In the genomic region with DNA sequence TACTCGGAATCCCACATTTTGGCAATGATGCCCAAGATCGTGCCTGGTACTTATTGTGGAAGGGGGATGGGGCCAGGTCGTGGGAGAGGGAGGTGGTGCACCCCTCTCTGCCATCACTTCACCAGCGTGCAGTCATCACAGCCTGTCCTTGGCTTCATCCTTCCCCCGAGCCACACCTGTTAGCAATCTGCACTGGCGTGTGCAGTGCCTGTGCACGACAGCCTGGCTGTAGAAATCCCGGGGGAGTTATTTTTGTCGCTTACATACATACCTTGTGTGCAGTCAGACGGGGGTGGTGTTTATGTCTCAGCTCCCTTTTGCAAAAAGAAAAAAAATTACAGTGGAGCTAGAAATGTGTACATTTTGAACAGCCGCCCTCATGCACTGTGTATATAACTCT, we compare ENCODE assay signal across 16 cellular contexts.
DNase-seq lines count a peak whose midpoint lies in the region; ATAC-seq and TF ChIP-seq lines count a peak whose summit lies in the region.
"Had no signal": no experiment of that assay in that cellular context is flagged by ENCODE, and none has a peak within 500 bp of the region (broad histone marks: within the 10 kb centered on the region; RNA-seq: fewer than 3 reads in every experiment).

No MANE protein-coding gene starts in this region.

- H3K4me3 Mint-ChIP-seq in activated B cell treated with CpG ODN at 0.5 μM for 24 hours: peak overlapping the region; percentile 73
- H3K4me3 Mint-ChIP-seq: activated CD4-positive, alpha-beta T cell treated with anti-CD3 and anti-CD28 coated beads, Interleukin-2, amount 10 ng/mL, durations not matched to agents 24 days and 14 days; activated naive CD4-positive, alpha-beta T cell treated with anti-CD3 and anti-CD28 coated beads for 36 hours; CD8-positive, alpha-beta memory T cell had no signal

- peaks cover 4% of the 10 kb centered on the region; the same call in 1 of the 2 replicates for H3K9me3 ChIP-seq in DOHH2 (ENCODE audit: control insufficient read depth, insufficient read depth, low read length)
- no peaks in the 10 kb centered on the region for H3K9me3 ChIP-seq in vagina
- H3K9me3 ChIP-seq: colonic mucosa, sigmoid colon had no signal

- no peaks in the 10 kb centered on the region for H3K9me3 Mint-ChIP-seq in activated B cell treated with CpG ODN at 0.5 μM for 24 hours

- peaks cover 3% of the 10 kb centered on the region for H3K27me3 Mint-ChIP-seq in activated B cell treated with CpG ODN at 0.5 μM for 24 hours

- DNase-seq in GM19240 (ENCODE audit: insufficient read length, low spot score) (peak; percentile 67), activated B cell treated with CpG ODN at 0.5 μM for 24 hours (peak; percentile 54), vagina (ENCODE audit: extremely low spot score in 2 of 2) (no peak), EL (no peak)
- DNase-seq in activated effector memory CD4-positive, alpha-beta T cell treated with Interleukin-2 at 50 U/mL for 16 hours: no peak
- DNase-seq: activated CD4-positive, alpha-beta T cell treated with anti-CD3 and anti-CD28 coated beads, Interleukin-2, amount 10 ng/mL, durations not matched to agents 24 days and 14 days; activated naive CD4-positive, alpha-beta T cell treated with anti-CD3 and anti-CD28 coated beads for 36 hours; CD8-positive, alpha-beta memory T cell; colonic mucosa; glutamatergic neuron; mesenchymal stem cell; SIG-M5; sigmoid colon had no signal

- TF ChIP-seq CTCF in DOHH2 (IDR thresholded peaks at IDR 0.05; ENCODE audit: low read depth, low read length, poor library complexity, severe bottlenecking) (no peak), activated B cell treated with CpG ODN at 0.5 μM for 24 hours (IDR thresholded peaks at IDR 0.05) (no peak), vagina (IDR thresholded peaks at IDR 0.05) (no peak)

- H3K9me2 ChIP-seq in DOHH2 (replicated peaks; ENCODE audit: control insufficient read depth, low read length): no peaks in the 10 kb centered on the region

- intact Hi-C loops in activated B cell treated with CpG ODN at 0.5 μM for 24 hours (cut with micrococcal nuclease) (loop anchor here (1.0 to 5.0 kb wide), 15 partner anchors 41 to 605 kb away; no protein-coding TSS in a partner anchor), vagina (cut with DNase I) (no loop called here)

- H3K27me3 ChIP-seq in DOHH2 (ENCODE audit: control insufficient read depth, low read length): no peaks in the 10 kb centered on the region
- H3K27me3 ChIP-seq in vagina: no peaks in the 10 kb centered on the region
- H3K27me3 ChIP-seq: colonic mucosa had no signal

- no peak for TF ChIP-seq POLR2A in vagina (IDR thresholded peaks at IDR 0.05)

- POLR2A ChIA-PET in activated B cell treated with CpG ODN at 0.5 μM for 24 hours (lab: Charles Lee): interaction anchor here (0.6 to 3.6 kb wide), 14 partner anchors 9 to 216 kb away, joined by 3 to 44 read pairs (median 4); partner anchors contain the start of gene TLE3

- peak overlapping the region; percentile 82 for H3K27ac Mint-ChIP-seq in activated B cell treated with CpG ODN at 0.5 μM for 24 hours
- H3K27ac Mint-ChIP-seq: activated CD4-positive, alpha-beta T cell treated with anti-CD3 and anti-CD28 coated beads, Interleukin-2, amount 10 ng/mL, durations not matched to agents 24 days and 14 days; activated naive CD4-positive, alpha-beta T cell treated with anti-CD3 and anti-CD28 coated beads for 36 hours; CD8-positive, alpha-beta memory T cell had no signal

- H3K4me3 ChIP-seq in DOHH2 (ENCODE audit: low read length): peak overlapping the region; percentile 75
- H3K4me3 ChIP-seq in vagina: no peak overlapping the region
- H3K4me3 ChIP-seq: colonic mucosa, sigmoid colon had no signal

- ATAC-seq in HG03280 (IDR thresholded peaks at IDR 0.05; ENCODE audit: unreplicated experiment) (peak; percentile 76), activated B cell treated with CpG ODN at 0.5 μM for 24 hours (ENCODE audit: low read depth) (peak; percentile 94), HG02981 (IDR thresholded peaks at IDR 0.05; ENCODE audit: unreplicated experiment) (no peak)

- H4K20me1 ChIP-seq in DOHH2 (ENCODE audit: control insufficient read depth, insufficient read depth, low read depth, low read length): no peaks in the 10 kb centered on the region

- H3K36me3 ChIP-seq in DOHH2 (ENCODE audit: control insufficient read depth, low read length): no peaks in the 10 kb centered on the region
- no peaks in the 10 kb centered on the region for H3K36me3 ChIP-seq in vagina
- H3K36me3 ChIP-seq: colonic mucosa, sigmoid colon had no signal

- no peaks in the 10 kb centered on the region for H3K79me2 ChIP-seq in DOHH2 (ENCODE audit: control insufficient read depth, low read length)

- peaks cover 28% of the 10 kb centered on the region for H3F3A ChIP-seq in DOHH2 (ENCODE audit: control insufficient read depth, insufficient read depth)

- peaks cover 36% of the 10 kb centered on the region for H3K4me1 Mint-ChIP-seq in activated B cell treated with CpG ODN at 0.5 μM for 24 hours
- H3K4me1 Mint-ChIP-seq: CD8-positive, alpha-beta memory T cell had no signal

- peak overlapping the region; percentile 99 for H3K4me2 ChIP-seq in DOHH2 (ENCODE audit: low read length)

- H3K4me1 ChIP-seq in DOHH2 (ENCODE audit: control insufficient read depth, low read length) (peaks cover 74% of the 10 kb centered on the region), vagina (no peaks in the 10 kb centered on the region)
- H3K4me1 ChIP-seq: colonic mucosa, sigmoid colon had no signal

- CTCF ChIA-PET in activated B cell treated with CpG ODN at 0.5 μM for 24 hours (lab: Charles Lee): interaction anchor here (0.9 kb wide), 1 partner anchor 216 kb away, joined by 3 read pairs; the partner anchor contains the start of gene TLE3

- H3K36me3 Mint-ChIP-seq in activated B cell treated with CpG ODN at 0.5 μM for 24 hours (ENCODE audit: low read depth): no peaks in the 10 kb centered on the region

- H3K27ac ChIP-seq in DOHH2 (ENCODE audit: low read depth, low read length): peak overlapping the region; percentile 100
- no peak overlapping the region for H3K27ac ChIP-seq in vagina
- H3K27ac ChIP-seq: colonic mucosa, sigmoid colon had no signal

Comparison
In these comparisons a context has a peak if more than half of its experiments do, and no peak if none do; other contexts are left out.
1. DNase-seq: peak in GM19240 (single experiment) and activated B cell treated with CpG ODN at 0.5 μM for 24 hours (single experiment); none in vagina (0 of 2), activated effector memory CD4-positive, alpha-beta T cell treated with Interleukin-2 at 50 U/mL for 16 hours (single experiment) and EL (single experiment).